1 cellular context compared by ENCODE assay signal in genomic region chr3:127749787-127750225, GRCh38.
TF ChIP-seq lines count a peak whose summit lies in the region.

No MANE protein-coding gene starts in this region.

TF ChIP-seq in IMR-90, 13 proteins besides CTCF, POLR2A, EP300 and RAD21 (continued from another document):
- TF ChIP-seq CHD1 (IDR thresholded peaks at IDR 0.05; ENCODE audit: low read depth, low read length) = no peak
- no peak for TF ChIP-seq FOS (IDR thresholded peaks at IDR 0.05; ENCODE audit: low read depth, low read length)
- no peak for TF ChIP-seq NFE2L2 (IDR thresholded peaks at IDR 0.05; ENCODE audit: low read depth, low read length)
